Comparison of ENCODE assay signal across 1 cellular context in genomic region chr3:47432673-47433072, GRCh38.
TF ChIP-seq lines count a peak whose summit lies in the region.

No MANE protein-coding gene starts in this region.

TF ChIP-seq in H1, 55 proteins besides CTCF, POLR2A, EP300 and RAD21:
- no peak for TF ChIP-seq HDAC6 (IDR thresholded peaks at IDR 0.05; ENCODE audit: low read depth, low read length)
- no peak for TF ChIP-seq SP2 (IDR thresholded peaks at IDR 0.05; ENCODE audit: low read length)
- TF ChIP-seq POLR2AphosphoS5 (IDR thresholded peaks at IDR 0.05; ENCODE audit: low read depth, low read length) = no peak
- no peak for TF ChIP-seq TAF7 (optimal IDR thresholded peaks at IDR 0.05; ENCODE audit: borderline replicate concordance, low read depth, low read length)
- TF ChIP-seq SRF (IDR thresholded peaks at IDR 0.05; ENCODE audit: low read depth, low read length) = no peak
- TF ChIP-seq, protein P1, sequence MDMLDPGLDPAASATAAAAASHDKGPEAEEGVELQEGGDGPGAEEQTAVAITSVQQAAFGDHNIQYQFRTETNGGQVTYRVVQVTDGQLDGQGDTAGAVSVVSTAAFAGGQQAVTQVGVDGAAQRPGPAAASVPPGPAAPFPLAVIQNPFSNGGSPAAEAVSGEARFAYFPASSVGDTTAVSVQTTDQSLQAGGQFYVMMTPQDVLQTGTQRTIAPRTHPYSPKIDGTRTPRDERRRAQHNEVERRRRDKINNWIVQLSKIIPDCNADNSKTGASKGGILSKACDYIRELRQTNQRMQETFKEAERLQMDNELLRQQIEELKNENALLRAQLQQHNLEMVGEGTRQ (IDR thresholded peaks at IDR 0.05; ENCODE audit: low read length) = no peak
- no peak for TF ChIP-seq SAP30 (IDR thresholded peaks at IDR 0.05; ENCODE audit: insufficient read depth, insufficient replicate concordance, low read length)
- no peak for TF ChIP-seq PHF8 (conservative IDR thresholded peaks at IDR 0.05; ENCODE audit: low read depth, low read length)
- TF ChIP-seq HDAC2 (IDR thresholded peaks at IDR 0.05; ENCODE audit: borderline replicate concordance in 1 of 2, low read depth in 2 of 2, low read length in 2 of 2) = no peak
- TF ChIP-seq SIX5 (IDR thresholded peaks at IDR 0.05; ENCODE audit: low read depth, low read length) = no peak
- no peak for TF ChIP-seq JUN (IDR thresholded peaks at IDR 0.05; ENCODE audit: low read depth, low read length)
- no peak for TF ChIP-seq RNF2 (IDR thresholded peaks at IDR 0.05; ENCODE audit: borderline replicate concordance, low read depth, low read length, missing control alignments, poor library complexity, severe bottlenecking)
- no peak for TF ChIP-seq CHD1 (IDR thresholded peaks at IDR 0.05; ENCODE audit: low read depth, low read length)
